1 cellular context compared by ENCODE assay signal in the genomic region with DNA sequence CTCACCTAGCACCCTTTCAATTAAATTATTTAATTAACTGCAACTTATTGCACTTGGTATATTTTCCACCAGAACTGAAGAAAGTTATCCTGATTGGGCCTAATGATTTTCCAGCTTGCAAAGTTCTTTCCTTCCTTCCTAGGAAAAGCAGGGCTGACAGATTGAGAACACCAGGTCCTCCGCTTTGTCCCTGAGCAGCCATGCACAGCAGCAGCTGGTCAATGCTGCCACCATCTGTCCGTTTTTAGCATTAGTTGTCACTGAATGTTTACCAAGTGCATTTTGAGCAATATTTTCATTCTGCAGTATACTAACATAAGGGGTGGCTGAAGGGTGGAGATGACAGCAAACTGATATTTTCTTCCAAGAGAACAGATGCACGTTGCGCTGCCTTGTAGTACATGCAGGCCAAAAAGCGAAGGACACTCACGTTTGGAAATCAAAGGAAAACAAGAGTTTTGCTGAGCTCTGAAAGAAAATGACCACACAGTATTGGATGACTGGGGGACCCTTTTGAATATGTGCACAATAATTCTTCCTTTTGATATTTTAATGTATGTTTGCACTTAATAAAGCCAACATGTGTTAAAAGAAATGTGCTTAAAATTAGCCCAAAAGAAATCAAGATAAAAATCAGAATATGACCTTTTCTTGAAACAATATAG.
TF ChIP-seq lines count a peak whose summit lies in the region.

No MANE protein-coding gene starts in this region.

TF ChIP-seq in GM23338, 12 proteins besides CTCF, POLR2A, EP300 and RAD21 (continued from another document):
- TF ChIP-seq, protein P1, sequence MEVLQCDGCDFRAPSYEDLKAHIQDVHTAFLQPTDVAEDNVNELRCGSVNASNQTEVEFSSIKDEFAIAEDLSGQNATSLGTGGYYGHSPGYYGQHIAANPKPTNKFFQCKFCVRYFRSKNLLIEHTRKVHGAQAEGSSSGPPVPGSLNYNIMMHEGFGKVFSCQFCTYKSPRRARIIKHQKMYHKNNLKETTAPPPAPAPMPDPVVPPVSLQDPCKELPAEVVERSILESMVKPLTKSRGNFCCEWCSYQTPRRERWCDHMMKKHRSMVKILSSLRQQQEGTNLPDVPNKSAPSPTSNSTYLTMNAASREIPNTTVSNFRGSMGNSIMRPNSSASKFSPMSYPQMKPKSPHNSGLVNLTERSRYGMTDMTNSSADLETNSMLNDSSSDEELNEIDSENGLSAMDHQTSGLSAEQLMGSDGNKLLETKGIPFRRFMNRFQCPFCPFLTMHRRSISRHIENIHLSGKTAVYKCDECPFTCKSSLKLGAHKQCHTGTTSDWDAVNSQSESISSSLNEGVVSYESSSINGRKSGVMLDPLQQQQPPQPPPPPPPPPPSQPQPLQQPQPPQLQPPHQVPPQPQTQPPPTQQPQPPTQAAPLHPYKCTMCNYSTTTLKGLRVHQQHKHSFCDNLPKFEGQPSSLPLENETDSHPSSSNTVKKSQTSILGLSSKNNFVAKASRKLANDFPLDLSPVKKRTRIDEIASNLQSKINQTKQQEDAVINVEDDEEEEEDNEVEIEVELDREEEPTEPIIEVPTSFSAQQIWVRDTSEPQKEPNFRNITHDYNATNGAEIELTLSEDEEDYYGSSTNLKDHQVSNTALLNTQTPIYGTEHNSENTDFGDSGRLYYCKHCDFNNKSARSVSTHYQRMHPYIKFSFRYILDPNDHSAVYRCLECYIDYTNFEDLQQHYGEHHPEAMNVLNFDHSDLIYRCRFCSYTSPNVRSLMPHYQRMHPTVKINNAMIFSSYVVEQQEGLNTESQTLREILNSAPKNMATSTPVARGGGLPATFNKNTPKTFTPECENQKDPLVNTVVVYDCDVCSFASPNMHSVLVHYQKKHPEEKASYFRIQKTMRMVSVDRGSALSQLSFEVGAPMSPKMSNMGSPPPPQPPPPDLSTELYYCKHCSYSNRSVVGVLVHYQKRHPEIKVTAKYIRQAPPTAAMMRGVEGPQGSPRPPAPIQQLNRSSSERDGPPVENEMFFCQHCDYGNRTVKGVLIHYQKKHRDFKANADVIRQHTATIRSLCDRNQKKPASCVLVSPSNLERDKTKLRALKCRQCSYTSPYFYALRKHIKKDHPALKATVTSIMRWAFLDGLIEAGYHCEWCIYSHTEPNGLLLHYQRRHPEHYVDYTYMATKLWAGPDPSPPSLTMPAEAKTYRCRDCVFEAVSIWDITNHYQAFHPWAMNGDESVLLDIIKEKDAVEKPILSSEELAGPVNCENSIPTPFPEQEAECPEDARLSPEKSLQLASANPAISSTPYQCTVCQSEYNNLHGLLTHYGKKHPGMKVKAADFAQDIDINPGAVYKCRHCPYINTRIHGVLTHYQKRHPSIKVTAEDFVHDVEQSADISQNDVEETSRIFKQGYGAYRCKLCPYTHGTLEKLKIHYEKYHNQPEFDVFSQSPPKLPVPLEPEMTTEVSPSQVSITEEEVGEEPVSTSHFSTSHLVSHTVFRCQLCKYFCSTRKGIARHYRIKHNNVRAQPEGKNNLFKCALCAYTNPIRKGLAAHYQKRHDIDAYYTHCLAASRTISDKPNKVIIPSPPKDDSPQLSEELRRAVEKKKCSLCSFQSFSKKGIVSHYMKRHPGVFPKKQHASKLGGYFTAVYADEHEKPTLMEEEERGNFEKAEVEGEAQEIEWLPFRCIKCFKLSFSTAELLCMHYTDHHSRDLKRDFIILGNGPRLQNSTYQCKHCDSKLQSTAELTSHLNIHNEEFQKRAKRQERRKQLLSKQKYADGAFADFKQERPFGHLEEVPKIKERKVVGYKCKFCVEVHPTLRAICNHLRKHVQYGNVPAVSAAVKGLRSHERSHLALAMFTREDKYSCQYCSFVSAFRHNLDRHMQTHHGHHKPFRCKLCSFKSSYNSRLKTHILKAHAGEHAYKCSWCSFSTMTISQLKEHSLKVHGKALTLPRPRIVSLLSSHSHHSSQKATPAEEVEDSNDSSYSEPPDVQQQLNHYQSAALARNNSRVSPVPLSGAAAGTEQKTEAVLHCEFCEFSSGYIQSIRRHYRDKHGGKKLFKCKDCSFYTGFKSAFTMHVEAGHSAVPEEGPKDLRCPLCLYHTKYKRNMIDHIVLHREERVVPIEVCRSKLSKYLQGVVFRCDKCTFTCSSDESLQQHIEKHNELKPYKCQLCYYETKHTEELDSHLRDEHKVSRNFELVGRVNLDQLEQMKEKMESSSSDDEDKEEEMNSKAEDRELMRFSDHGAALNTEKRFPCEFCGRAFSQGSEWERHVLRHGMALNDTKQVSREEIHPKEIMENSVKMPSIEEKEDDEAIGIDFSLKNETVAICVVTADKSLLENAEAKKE (CRISPR knock-in tag; IDR thresholded peaks at IDR 0.05) = no peak
- TF ChIP-seq REST (IDR thresholded peaks at IDR 0.05; ENCODE audit: unreplicated experiment) (no peak), ZNF331 (CRISPR knock-in tag; IDR thresholded peaks at IDR 0.05; ENCODE audit: low read depth) (no peak)
